In the genomic region with DNA sequence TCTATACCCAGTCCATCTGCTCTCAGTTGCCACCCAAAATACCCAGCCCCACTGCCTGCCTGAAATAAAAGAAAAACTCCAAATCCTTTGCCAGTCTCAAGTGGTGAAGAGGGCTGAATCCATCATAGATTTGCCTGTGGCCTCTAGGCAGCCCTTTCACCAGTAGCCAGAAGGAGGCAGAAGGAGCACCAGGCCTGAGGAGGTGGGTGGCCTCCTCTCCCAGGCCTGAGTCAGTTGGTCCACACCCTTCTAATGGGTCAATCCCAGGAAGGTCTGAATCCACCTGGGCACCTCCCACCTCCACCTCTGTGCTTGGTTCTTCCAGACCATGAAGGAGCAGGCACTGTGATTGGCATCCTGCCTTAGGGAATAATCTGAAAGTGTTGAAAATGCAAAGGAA, we compare ENCODE assay signal across 26 cellular contexts.
DNase-seq lines count a peak whose midpoint lies in the region; ATAC-seq, FAIRE-seq and TF ChIP-seq lines count a peak whose summit lies in the region.
"Had no signal": no experiment of that assay in that cellular context is flagged by ENCODE, and none has a peak within 500 bp of the region (broad histone marks: within the 10 kb centered on the region; RNA-seq: fewer than 3 reads in every experiment).

No MANE protein-coding gene starts in this region.

- TF ChIP-seq RAD21 in K562 (CRISPR knock-in tag; conservative IDR thresholded peaks at IDR 0.05 in 1 of 2, IDR thresholded peaks at IDR 0.05 in 1 of 2): peak in 1 of 2 experiments; percentile 14; a peak in 1 of 4 replicates

- H3K4me3 ChIP-seq in K562: no peak overlapping the region
- H3K4me3 ChIP-seq in iPS-18a (ENCODE audit: low read length): no peak overlapping the region
- no peak overlapping the region for H3K4me3 ChIP-seq in neutrophil (ENCODE audit: low read depth in 1 of 2, low read length in 1 of 2)
- H3K4me3 ChIP-seq in upper lobe of right lung: no peak overlapping the region
- no peak overlapping the region for H3K4me3 ChIP-seq in psoas muscle
- H3K4me3 ChIP-seq: Peyer's patch, suprapubic skin had no signal

- H3K79me2 ChIP-seq in K562 (ENCODE audit: control insufficient read depth, insufficient read depth, low read length): peaks cover 3% of the 10 kb centered on the region; the same call in 1 of the 3 replicates

- no peak for FAIRE-seq in K562 (lab: Jason Lieb, UNC)

- no peak overlapping the region for H2AFZ ChIP-seq in K562 (ENCODE audit: low read depth, low read length)

- CTCF ChIA-PET in K562 (lab: Yijun Ruan, JAX; ENCODE audit: low intra/inter-chr PET ratio): no interaction called here

- 0 out of 3 replicates have a peak, but pooled peaks have one; percentile 19 for ATAC-seq in K562
- ATAC-seq in upper lobe of right lung: peak; percentile 2
- ATAC-seq in psoas muscle: no peak
- ATAC-seq: activated CD8-positive, alpha-beta T cell treated with anti-CD3 and anti-CD28 coated beads for 36 hours; esophagus mucosa; left lobe of liver; right cardiac atrium had no signal

- H3K9ac ChIP-seq in K562 (ENCODE audit: insufficient read depth in 1 of 2, low read depth in 2 of 2, low read length in 2 of 2) (no peak overlapping the region; a peak in 1 of 4 replicates), iPS-18a (ENCODE audit: low read length) (no peak overlapping the region)

- BruUV-seq in K562 (replicated peaks; lab: Mats Ljungman, UMichigan): no TSS peak

- POLR2A ChIA-PET in K562 (lab: Yijun Ruan, JAX): no interaction called here

- H3K27ac ChIP-seq in K562 (ENCODE audit: extremely low read depth, low read depth, low read length): no peak overlapping the region
- peak overlapping the region; percentile 13 for H3K27ac ChIP-seq in iPS-18a (ENCODE audit: low read length)
- H3K27ac ChIP-seq in neutrophil: peak overlapping the region; percentile 78
- peak overlapping the region; percentile 65 for H3K27ac ChIP-seq in upper lobe of right lung
- H3K27ac ChIP-seq in psoas muscle: no peak overlapping the region
- H3K27ac ChIP-seq: suprapubic skin had no signal

- H4K20me1 ChIP-seq in K562 (replicated peaks; ENCODE audit: control insufficient read depth, insufficient read depth, low read length): peaks cover 3% of the 10 kb centered on the region

- no peak for TF ChIP-seq POLR2A in K562 (conservative IDR thresholded peaks at IDR 0.05)

- in situ Hi-C loops in K562 (cut with MboI): no loop called here

- no peaks in the 10 kb centered on the region for H3K27me3 ChIP-seq in K562 (ENCODE audit: control insufficient read depth in 2 of 2, insufficient read depth in 2 of 2, low read length in 2 of 2)
- H3K27me3 ChIP-seq in iPS-18a (ENCODE audit: control insufficient read depth, insufficient read depth, low read length): no peaks in the 10 kb centered on the region
- H3K27me3 ChIP-seq in neutrophil: no peaks in the 10 kb centered on the region
- no peaks in the 10 kb centered on the region for H3K27me3 ChIP-seq in upper lobe of right lung
- H3K27me3 ChIP-seq in psoas muscle (ENCODE audit: insufficient read depth in 3 of 3, low read length in 2 of 3): no peaks in the 10 kb centered on the region
- H3K27me3 ChIP-seq: Peyer's patch, suprapubic skin had no signal

- intact Hi-C loops in K562 (cut with micrococcal nuclease): no loop called here
- intact Hi-C loops in upper lobe of right lung (cut with DNase I): no loop called here
- intact Hi-C loops in psoas muscle (cut with DNase I): no loop called here

- H3K9me1 ChIP-seq in K562 (ENCODE audit: control insufficient read depth, insufficient read depth, low read length): no peaks in the 10 kb centered on the region

- H3K36me3 ChIP-seq in K562 (ENCODE audit: control insufficient read depth, insufficient read depth, low read length) (no peaks in the 10 kb centered on the region), iPS-18a (ENCODE audit: control insufficient read depth, low read depth, low read length) (no peaks in the 10 kb centered on the region), neutrophil (no peaks in the 10 kb centered on the region), upper lobe of right lung (no peaks in the 10 kb centered on the region), psoas muscle (ENCODE audit: insufficient read depth in 1 of 2, low read depth in 1 of 2) (no peaks in the 10 kb centered on the region)
- H3K36me3 ChIP-seq: Peyer's patch, suprapubic skin had no signal

- DNase-seq in K562 (ENCODE audit: extremely low read depth in 1 of 4, low spot score in 3 of 4) (no peak), upper lobe of right lung (no peak), HuH-7.5 (ENCODE audit: low spot score) (no peak), NOMO-1 treated with dmso at 0.1 percent for 144 hours (lab: John Stamatoyannopoulos, UW; ENCODE audit: unreplicated experiment) (no peak), psoas muscle (no peak)
- DNase-seq: activated B cell treated with CpG ODN at 0.5 μM for 24 hours; activated CD8-positive, alpha-beta T cell treated with anti-CD3 and anti-CD28 coated beads for 36 hours; activated naive CD4-positive, alpha-beta T cell treated with Interleukin-2 at 50 U/mL for 16 hours; activated T-cell treated with anti-CD3 and anti-CD28 coated beads, Interleukin-2, amount 50 U/mL, for 24 hours; central memory CD4-positive, alpha-beta T cell; DMS79; H7; Kasumi-1; NCI-H1092; NCI-H2029; NCI-H446 treated with DMSO at 0.1 percent for 48 hours; NK-92 treated with Interleukin-12 subunit alpha and Interleukin-12 subunit beta, amount 100 ng/mL, for 24 hours; occipital lobe; Peyer's patch; right cardiac atrium; stimulated activated CD4-positive, alpha-beta T cell treated with anti-CD3 and anti-CD28 coated beads, Interleukin-15, amount 100 ng/mL, for 24 hours had no signal

- TF ChIP-seq CTCF in K562 (IDR thresholded peaks at IDR 0.05 in 2 of 3, conservative IDR thresholded peaks at IDR 0.05 in 1 of 3; ENCODE audit: insufficient read depth in 2 of 3, low read depth in 1 of 3, low read length in 3 of 3) (peak in 1 of 3 experiments; percentile 8; a peak in 1 of 6 replicates), neutrophil (IDR thresholded peaks at IDR 0.05) (no peak), upper lobe of right lung (IDR thresholded peaks at IDR 0.05) (no peak), psoas muscle (IDR thresholded peaks at IDR 0.05) (no peak)

- H3K4me1 ChIP-seq in K562 (replicated peaks in 1 of 2; ENCODE audit: control insufficient read depth in 2 of 2, insufficient read depth in 2 of 2, low read length in 2 of 2) (peaks cover 17 to 37% of the 10 kb centered on the region in 2 experiments), iPS-18a (ENCODE audit: control insufficient read depth, low read depth, low read length) (peaks cover 10% of the 10 kb centered on the region), neutrophil (ENCODE audit: control insufficient read depth in 1 of 2, insufficient read depth in 1 of 2, low read depth in 1 of 2, low read length in 1 of 2) (peaks cover 36 to 39% of the 10 kb centered on the region in 2 experiments), upper lobe of right lung (peaks cover 78% of the 10 kb centered on the region), psoas muscle (peaks cover 23% of the 10 kb centered on the region)

- no peak for TF ChIP-seq EP300 in K562 (IDR thresholded peaks at IDR 0.05; ENCODE audit: low read length)

- no peak overlapping the region for H3K4me2 ChIP-seq in K562 (ENCODE audit: insufficient read depth, low read length)

- H3K9me3 ChIP-seq in K562 (replicated peaks; ENCODE audit: control insufficient read depth, insufficient read depth, low read depth, low read length): no peaks in the 10 kb centered on the region
- no peaks in the 10 kb centered on the region for H3K9me3 ChIP-seq in iPS-18a (ENCODE audit: control insufficient read depth, low read depth, low read length)
- no peaks in the 10 kb centered on the region for H3K9me3 ChIP-seq in neutrophil
- no peaks in the 10 kb centered on the region for H3K9me3 ChIP-seq in upper lobe of right lung
- no peaks in the 10 kb centered on the region for H3K9me3 ChIP-seq in psoas muscle
- H3K9me3 ChIP-seq: Peyer's patch, suprapubic skin had no signal

TF ChIP-seq in K562, 482 proteins besides CTCF, POLR2A, EP300 and RAD21 (continues in another document):
- TF ChIP-seq FOXP4 (CRISPR knock-in tag; IDR thresholded peaks at IDR 0.05; ENCODE audit: borderline replicate concordance): no peak
- TF ChIP-seq SRSF7 (optimal IDR thresholded peaks at IDR 0.05; ENCODE audit: low read depth, low read length): no peak
- TF ChIP-seq NKRF (IDR thresholded peaks at IDR 0.05; ENCODE audit: borderline replicate concordance): no peak
- TF ChIP-seq PCBP1 (IDR thresholded peaks at IDR 0.05; ENCODE audit: low read depth, low read length, poor library complexity, severe bottlenecking): no peak
- TF ChIP-seq ZNF444 (CRISPR knock-in tag; IDR thresholded peaks at IDR 0.05): no peak

Comparison
In these comparisons a context has a peak if more than half of its experiments do, and no peak if none do; other contexts are left out.
1. ATAC-seq: peak in K562 (single experiment) and upper lobe of right lung (single experiment); none in psoas muscle (0 of 4).
2. H3K27ac ChIP-seq: peak in iPS-18a (single experiment), neutrophil (single experiment) and upper lobe of right lung (single experiment); none in K562 (single experiment) and psoas muscle (single experiment).